ENCODE assay signal across 1 cellular context in genomic region chr11:134464196-134464595, GRCh38.
TF ChIP-seq lines count a peak whose summit lies in the region.

No MANE protein-coding gene starts in this region.

TF ChIP-seq in WTC11, 78 proteins besides CTCF, POLR2A, EP300 and RAD21 (continued from another document):
- TF ChIP-seq ATF6 (CRISPR knock-in tag; IDR thresholded peaks at IDR 0.05) (no peak), SMAD4 (CRISPR knock-in tag; IDR thresholded peaks at IDR 0.05) (no peak), NFYB (CRISPR knock-in tag; conservative IDR thresholded peaks at IDR 0.05; ENCODE audit: low read depth) (no peak), ZNF425 (CRISPR knock-in tag; conservative IDR thresholded peaks at IDR 0.05) (no peak), TCF7 (CRISPR knock-in tag; IDR thresholded peaks at IDR 0.05; ENCODE audit: low read depth) (no peak)
